ENCODE assay signal across 16 cellular contexts in the genomic region with DNA sequence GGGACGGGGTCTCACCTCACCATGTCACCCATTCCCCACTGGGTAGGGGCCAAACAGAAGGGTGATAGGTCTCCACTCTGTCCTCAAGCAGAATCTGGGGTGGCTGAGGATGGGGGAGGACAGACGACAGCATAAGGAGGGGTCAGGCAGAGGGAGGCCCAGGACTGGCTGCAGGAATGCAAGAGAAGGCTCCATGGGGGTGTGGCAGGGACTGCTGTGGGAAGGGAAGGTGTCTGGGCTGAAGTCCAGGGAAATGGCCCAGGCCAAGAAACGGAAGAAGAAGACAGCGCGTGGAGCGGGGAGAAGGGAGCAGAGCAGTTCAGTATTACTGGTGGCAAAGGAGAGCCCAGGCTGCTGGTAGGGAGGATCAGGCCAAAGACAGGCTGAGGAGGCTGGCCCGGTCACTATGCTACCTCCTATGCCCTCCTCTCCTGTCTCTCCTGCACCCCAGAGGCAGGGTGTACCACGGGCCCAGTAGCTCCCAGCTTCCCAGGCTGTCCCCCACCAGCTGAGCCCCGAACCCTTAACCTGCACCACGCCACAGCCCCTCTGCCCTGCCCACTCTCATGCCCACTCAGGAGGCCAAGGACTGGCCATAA.
A peak's percentile ranks its signal among the peaks of the same experiment; 100 is the strongest.
DNase-seq lines count a peak whose midpoint lies in the region; ATAC-seq lines count a peak whose summit lies in the region.
"Had no signal": no experiment of that assay in that cellular context is flagged by ENCODE, and none has a peak within 500 bp of the region (broad histone marks: within the 10 kb centered on the region; RNA-seq: fewer than 3 reads in every experiment).

No MANE protein-coding gene starts in this region.

- H3K4me3 ChIP-seq in H7 (ENCODE audit: insufficient read depth, low read depth, low read length): no peak overlapping the region

- no peaks in the 10 kb centered on the region for H3K27me3 ChIP-seq in H7 (ENCODE audit: control insufficient read depth, insufficient read depth, low read length)
- H3K27me3 ChIP-seq: brain microvascular endothelial cell had no signal

- ATAC-seq in left ventricle myocardium superior (peak; percentile 77), sciatic nerve (peak; percentile 26)

- DNase-seq in EH (ENCODE audit: low read depth) (peak; percentile 33), astrocyte of the hippocampus (ENCODE audit: low read depth, low spot score) (peak; percentile 46), left ventricle myocardium superior (no peak), sciatic nerve (ENCODE audit: low spot score) (no peak), NCI-H1436 (lab: John Stamatoyannopoulos, UW) (no peak), NK-92 (lab: John Stamatoyannopoulos, UW; ENCODE audit: unreplicated experiment) (no peak), H7 (no peak)
- DNase-seq in activated naive CD4-positive, alpha-beta T cell treated with anti-CD3 and anti-CD28 coated beads, Interleukin-2, amount 50 U/mL, for 16 hours: no peak
- DNase-seq: activated CD4-positive, alpha-beta T cell treated with anti-CD3 and anti-CD28 coated beads for 1 hour; activated CD8-positive, alpha-beta memory T cell treated with anti-CD3 and anti-CD28 coated beads, Interleukin-2, amount 50 U/mL, for 48 hours; activated naive CD4-positive, alpha-beta T cell treated with anti-CD3 and anti-CD28 coated beads, Interleukin-2, amount 10 ng/mL, durations not matched to agents 7 days and 5 days; effector memory CD4-positive, alpha-beta T cell; NCI-H1694; NCI-H226; T-helper 9 cell had no signal

- intact Hi-C loops in left ventricle myocardium superior (cut with micrococcal nuclease) (no loop called here), sciatic nerve (cut with DNase I) (no loop called here)

- H3K36me3 ChIP-seq in H7 (replicated peaks; ENCODE audit: control insufficient read depth, insufficient read depth, low read length): peaks cover 2% of the 10 kb centered on the region; the same call in 1 of the 2 replicates

Comparison
In these comparisons a context has a peak if more than half of its experiments do, and no peak if none do; other contexts are left out.
1. DNase-seq: peak in EH (single experiment) and astrocyte of the hippocampus (single experiment); none in left ventricle myocardium superior (single experiment), sciatic nerve (single experiment), NCI-H1436 (single experiment), activated naive CD4-positive, alpha-beta T cell treated with anti-CD3 and anti-CD28 coated beads, Interleukin-2, amount 50 U/mL, for 16 hours (single experiment), NK-92 (single experiment) and H7 (single experiment).